ENCODE assay signal across 1 cellular context in genomic region chr22:43622886-43623285, GRCh38.
TF ChIP-seq lines count a peak whose summit lies in the region.

No MANE protein-coding gene starts in this region.

TF ChIP-seq in GM23338, 12 proteins besides CTCF, POLR2A, EP300 and RAD21 (continued from another document):
- TF ChIP-seq, protein P1, sequence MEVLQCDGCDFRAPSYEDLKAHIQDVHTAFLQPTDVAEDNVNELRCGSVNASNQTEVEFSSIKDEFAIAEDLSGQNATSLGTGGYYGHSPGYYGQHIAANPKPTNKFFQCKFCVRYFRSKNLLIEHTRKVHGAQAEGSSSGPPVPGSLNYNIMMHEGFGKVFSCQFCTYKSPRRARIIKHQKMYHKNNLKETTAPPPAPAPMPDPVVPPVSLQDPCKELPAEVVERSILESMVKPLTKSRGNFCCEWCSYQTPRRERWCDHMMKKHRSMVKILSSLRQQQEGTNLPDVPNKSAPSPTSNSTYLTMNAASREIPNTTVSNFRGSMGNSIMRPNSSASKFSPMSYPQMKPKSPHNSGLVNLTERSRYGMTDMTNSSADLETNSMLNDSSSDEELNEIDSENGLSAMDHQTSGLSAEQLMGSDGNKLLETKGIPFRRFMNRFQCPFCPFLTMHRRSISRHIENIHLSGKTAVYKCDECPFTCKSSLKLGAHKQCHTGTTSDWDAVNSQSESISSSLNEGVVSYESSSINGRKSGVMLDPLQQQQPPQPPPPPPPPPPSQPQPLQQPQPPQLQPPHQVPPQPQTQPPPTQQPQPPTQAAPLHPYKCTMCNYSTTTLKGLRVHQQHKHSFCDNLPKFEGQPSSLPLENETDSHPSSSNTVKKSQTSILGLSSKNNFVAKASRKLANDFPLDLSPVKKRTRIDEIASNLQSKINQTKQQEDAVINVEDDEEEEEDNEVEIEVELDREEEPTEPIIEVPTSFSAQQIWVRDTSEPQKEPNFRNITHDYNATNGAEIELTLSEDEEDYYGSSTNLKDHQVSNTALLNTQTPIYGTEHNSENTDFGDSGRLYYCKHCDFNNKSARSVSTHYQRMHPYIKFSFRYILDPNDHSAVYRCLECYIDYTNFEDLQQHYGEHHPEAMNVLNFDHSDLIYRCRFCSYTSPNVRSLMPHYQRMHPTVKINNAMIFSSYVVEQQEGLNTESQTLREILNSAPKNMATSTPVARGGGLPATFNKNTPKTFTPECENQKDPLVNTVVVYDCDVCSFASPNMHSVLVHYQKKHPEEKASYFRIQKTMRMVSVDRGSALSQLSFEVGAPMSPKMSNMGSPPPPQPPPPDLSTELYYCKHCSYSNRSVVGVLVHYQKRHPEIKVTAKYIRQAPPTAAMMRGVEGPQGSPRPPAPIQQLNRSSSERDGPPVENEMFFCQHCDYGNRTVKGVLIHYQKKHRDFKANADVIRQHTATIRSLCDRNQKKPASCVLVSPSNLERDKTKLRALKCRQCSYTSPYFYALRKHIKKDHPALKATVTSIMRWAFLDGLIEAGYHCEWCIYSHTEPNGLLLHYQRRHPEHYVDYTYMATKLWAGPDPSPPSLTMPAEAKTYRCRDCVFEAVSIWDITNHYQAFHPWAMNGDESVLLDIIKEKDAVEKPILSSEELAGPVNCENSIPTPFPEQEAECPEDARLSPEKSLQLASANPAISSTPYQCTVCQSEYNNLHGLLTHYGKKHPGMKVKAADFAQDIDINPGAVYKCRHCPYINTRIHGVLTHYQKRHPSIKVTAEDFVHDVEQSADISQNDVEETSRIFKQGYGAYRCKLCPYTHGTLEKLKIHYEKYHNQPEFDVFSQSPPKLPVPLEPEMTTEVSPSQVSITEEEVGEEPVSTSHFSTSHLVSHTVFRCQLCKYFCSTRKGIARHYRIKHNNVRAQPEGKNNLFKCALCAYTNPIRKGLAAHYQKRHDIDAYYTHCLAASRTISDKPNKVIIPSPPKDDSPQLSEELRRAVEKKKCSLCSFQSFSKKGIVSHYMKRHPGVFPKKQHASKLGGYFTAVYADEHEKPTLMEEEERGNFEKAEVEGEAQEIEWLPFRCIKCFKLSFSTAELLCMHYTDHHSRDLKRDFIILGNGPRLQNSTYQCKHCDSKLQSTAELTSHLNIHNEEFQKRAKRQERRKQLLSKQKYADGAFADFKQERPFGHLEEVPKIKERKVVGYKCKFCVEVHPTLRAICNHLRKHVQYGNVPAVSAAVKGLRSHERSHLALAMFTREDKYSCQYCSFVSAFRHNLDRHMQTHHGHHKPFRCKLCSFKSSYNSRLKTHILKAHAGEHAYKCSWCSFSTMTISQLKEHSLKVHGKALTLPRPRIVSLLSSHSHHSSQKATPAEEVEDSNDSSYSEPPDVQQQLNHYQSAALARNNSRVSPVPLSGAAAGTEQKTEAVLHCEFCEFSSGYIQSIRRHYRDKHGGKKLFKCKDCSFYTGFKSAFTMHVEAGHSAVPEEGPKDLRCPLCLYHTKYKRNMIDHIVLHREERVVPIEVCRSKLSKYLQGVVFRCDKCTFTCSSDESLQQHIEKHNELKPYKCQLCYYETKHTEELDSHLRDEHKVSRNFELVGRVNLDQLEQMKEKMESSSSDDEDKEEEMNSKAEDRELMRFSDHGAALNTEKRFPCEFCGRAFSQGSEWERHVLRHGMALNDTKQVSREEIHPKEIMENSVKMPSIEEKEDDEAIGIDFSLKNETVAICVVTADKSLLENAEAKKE (CRISPR knock-in tag; IDR thresholded peaks at IDR 0.05) = no peak
- no peak for TF ChIP-seq ZNF114 (CRISPR knock-in tag; IDR thresholded peaks at IDR 0.05)
- TF ChIP-seq JUNB (IDR thresholded peaks at IDR 0.05; ENCODE audit: unreplicated experiment) = no peak
- TF ChIP-seq ETS1 (IDR thresholded peaks at IDR 0.05) = no peak
- no peak for TF ChIP-seq NANOG (IDR thresholded peaks at IDR 0.05; ENCODE audit: borderline replicate concordance)
